ENCODE assay signal across 9 cellular contexts in the genomic region with DNA sequence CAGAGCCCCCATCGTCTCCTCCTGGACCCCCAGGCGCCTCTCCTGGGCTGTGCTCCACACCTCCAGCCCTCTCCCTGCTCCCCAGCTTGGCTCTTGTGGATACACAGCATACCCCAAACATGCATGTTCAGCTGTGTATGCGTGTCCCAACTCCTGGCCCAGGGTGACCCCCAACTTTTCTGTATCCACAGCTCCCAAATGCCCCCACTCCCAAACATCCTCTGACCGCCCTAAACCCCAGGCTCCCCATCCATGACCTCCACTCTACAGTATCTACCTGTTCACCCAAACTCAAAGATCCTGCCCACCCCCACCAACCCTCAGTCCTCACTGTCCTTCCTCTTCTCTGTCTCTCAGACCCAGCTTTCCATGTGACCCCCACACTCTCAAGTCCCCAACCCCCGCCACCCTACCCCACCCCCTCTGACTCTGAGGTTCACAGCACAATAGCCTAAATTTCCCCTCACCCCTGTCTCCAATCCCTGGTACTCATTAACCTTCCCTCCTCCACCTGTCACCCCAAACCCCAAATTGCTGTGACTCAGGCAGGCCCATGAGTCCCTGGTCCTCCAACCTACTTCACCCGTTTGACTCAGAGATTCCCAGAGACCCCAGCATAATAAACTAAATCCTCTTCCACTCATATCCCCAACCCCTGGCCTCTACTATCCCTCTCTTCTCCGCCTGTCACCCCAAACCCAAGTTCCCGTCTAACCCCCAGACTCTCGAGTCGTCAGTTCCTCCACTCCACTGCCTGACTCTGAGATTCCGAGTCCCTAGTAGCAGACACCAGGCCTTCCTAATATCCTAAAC. TPM values are rescaled to one million over a fixed set of nuclear protein-coding genes. Genes with fewer than 3 reads are reported as not detected.
DNase-seq lines count a peak whose midpoint lies in the region; ATAC-seq and TF ChIP-seq lines count a peak whose summit lies in the region.
"Had no signal": no experiment of that assay in that cellular context is flagged by ENCODE, and none has a peak within 500 bp of the region (broad histone marks: within the 10 kb centered on the region; RNA-seq: fewer than 3 reads in every experiment).

No MANE protein-coding gene starts in this region.

- peak overlapping the region; percentile 71 to 96 (median 86) for H3K4me3 ChIP-seq in upper lobe of left lung

- peak overlapping the region; percentile 98 to 100 (median 98) for H3K27ac ChIP-seq in upper lobe of left lung

- peaks cover 77% of the 10 kb centered on the region for H3K4me1 Mint-ChIP-seq in activated naive CD4-positive, alpha-beta T cell treated with anti-CD3 and anti-CD28 coated beads, Interleukin-2, amount 10 ng/mL, durations not matched to agents 7 days and 5 days
- H3K4me1 Mint-ChIP-seq in brain: peaks cover 64% of the 10 kb centered on the region
- H3K4me1 Mint-ChIP-seq in memory B cell: peaks cover 53% of the 10 kb centered on the region

- H3K4me1 ChIP-seq in upper lobe of left lung: peaks cover 52 to 71% (median 57%) of the 10 kb centered on the region in 4 donors

- no peak for TF ChIP-seq POLR2A in upper lobe of left lung (IDR thresholded peaks at IDR 0.05)

- peaks cover 48% of the 10 kb centered on the region for H3K36me3 Mint-ChIP-seq in activated naive CD4-positive, alpha-beta T cell treated with anti-CD3 and anti-CD28 coated beads, Interleukin-2, amount 10 ng/mL, durations not matched to agents 7 days and 5 days
- H3K36me3 Mint-ChIP-seq in brain (peaks cover 24% of the 10 kb centered on the region), memory B cell (peaks cover 18% of the 10 kb centered on the region)

- peak overlapping the region; percentile 96 for H3K4me3 Mint-ChIP-seq in activated naive CD4-positive, alpha-beta T cell treated with anti-CD3 and anti-CD28 coated beads, Interleukin-2, amount 10 ng/mL, durations not matched to agents 7 days and 5 days
- peak overlapping the region; percentile 89 to 97 (median 97) for H3K4me3 Mint-ChIP-seq in brain
- H3K4me3 Mint-ChIP-seq in memory B cell: peak overlapping the region; percentile 99

- no peaks in the 10 kb centered on the region for H3K9me3 ChIP-seq in upper lobe of left lung

- no peak for TF ChIP-seq CTCF in brain (conservative IDR thresholded peaks at IDR 0.05)
- TF ChIP-seq CTCF in upper lobe of left lung (IDR thresholded peaks at IDR 0.05): no peak

- TF ChIP-seq EP300 in upper lobe of left lung (IDR thresholded peaks at IDR 0.05): no peak

- peaks cover 0 to 4% (median 0%) of the 10 kb centered on the region in 4 donors for H3K27me3 ChIP-seq in upper lobe of left lung

- no peak for DNase-seq in activated naive CD4-positive, alpha-beta T cell treated with anti-CD3 and anti-CD28 coated beads, Interleukin-2, amount 10 ng/mL, durations not matched to agents 7 days and 5 days
- DNase-seq in activated naive CD4-positive, alpha-beta T cell (lab: John Stamatoyannopoulos, UW): no peak
- DNase-seq in memory B cell (ENCODE audit: low spot score in 2 of 2) (peak in 1 of 2 donors; percentile 12), upper lobe of left lung (no peak), SHP77 treated with DMSO at 0.1 percent for 48 hours (lab: John Stamatoyannopoulos, UW) (no peak), NCI-H2227 treated with DMSO at 0.1 percent for 48 hours (lab: John Stamatoyannopoulos, UW) (no peak)
- DNase-seq: NK-92 treated with Interleukin-12 subunit alpha and Interleukin-12 subunit beta, amount 100 ng/mL, for 24 hours had no signal

- ATAC-seq in memory B cell (ENCODE audit: low read depth) (no peak), upper lobe of left lung (ENCODE audit: low FRiP score in 2 of 2) (no peak), HG02642 (IDR thresholded peaks at IDR 0.05; ENCODE audit: poor library complexity, unreplicated experiment) (no peak)

- CTCF ChIA-PET in activated naive CD4-positive, alpha-beta T cell treated with anti-CD3 and anti-CD28 coated beads, Interleukin-2, amount 10 ng/mL, durations not matched to agents 7 days and 5 days (lab: Charles Lee): interaction anchor here (0.9 to 1.6 kb wide), 2 partner anchors 37 to 43 kb away, joined by 3 to 4 read pairs; partner anchors contain the start of gene ZBTB45

- H3K36me3 ChIP-seq in upper lobe of left lung: peaks cover 9 to 29% (median 22%) of the 10 kb centered on the region in 4 donors

- H3K9me3 Mint-ChIP-seq in activated naive CD4-positive, alpha-beta T cell treated with anti-CD3 and anti-CD28 coated beads, Interleukin-2, amount 10 ng/mL, durations not matched to agents 7 days and 5 days: no peaks in the 10 kb centered on the region
- H3K9me3 Mint-ChIP-seq in brain: peaks cover 0 to 5% (median 0%) of the 10 kb centered on the region in 5 experiments
- no peaks in the 10 kb centered on the region for H3K9me3 Mint-ChIP-seq in memory B cell

- H3K27me3 Mint-ChIP-seq in activated naive CD4-positive, alpha-beta T cell treated with anti-CD3 and anti-CD28 coated beads, Interleukin-2, amount 10 ng/mL, durations not matched to agents 7 days and 5 days: no peaks in the 10 kb centered on the region
- peaks cover 18% of the 10 kb centered on the region for H3K27me3 Mint-ChIP-seq in brain
- no peaks in the 10 kb centered on the region for H3K27me3 Mint-ChIP-seq in memory B cell

- 26 to 31% methylated on average over 11 of the region's 11 CpGs for WGBS in upper lobe of left lung, 2 donors

- peak overlapping the region; percentile 96 for H3K27ac Mint-ChIP-seq in activated naive CD4-positive, alpha-beta T cell treated with anti-CD3 and anti-CD28 coated beads, Interleukin-2, amount 10 ng/mL, durations not matched to agents 7 days and 5 days
- H3K27ac Mint-ChIP-seq in brain: peak overlapping the region; percentile 94 to 100 (median 97)
- peak overlapping the region; percentile 99 for H3K27ac Mint-ChIP-seq in memory B cell

RNA-seq across cellular contexts. Expression of gene UBE2M, which starts 1.0 kb away (rescaled TPM):
- 192 TPM for polyA plus RNA-seq in brain (ENCODE audit: insufficient read depth, low read depth, low replicate concordance)
- total RNA-seq in upper lobe of left lung: 10 to 100 TPM; 33.0 to 53.9 (median 41.6) TPM

RNA-seq across cellular contexts. Expression of gene CHMP2A, which starts 2.6 kb away (rescaled TPM):
- polyA plus RNA-seq in brain (ENCODE audit: insufficient read depth, low read depth, low replicate concordance): 216 TPM
- 100 to 1,000 TPM in 5 of 6 donors, 10 to 100 TPM in 1; 75.4 to 162 (median 123) TPM for total RNA-seq in upper lobe of left lung

RNA-seq across cellular contexts. Expression of gene TRIM28, which starts 13.6 kb away (rescaled TPM):
- 698 TPM for polyA plus RNA-seq in brain (ENCODE audit: insufficient read depth, low read depth, low replicate concordance)
- 100 to 1,000 TPM; 197 to 283 (median 213) TPM for total RNA-seq in upper lobe of left lung

RNA-seq across cellular contexts. Expression of gene MZF1, which starts 15.7 kb away (rescaled TPM):
- polyA plus RNA-seq in brain (ENCODE audit: insufficient read depth, low read depth, low replicate concordance): 14.9 TPM
- total RNA-seq in upper lobe of left lung: 100 to 1,000 TPM in 1 of 6 donors, 10 to 100 TPM in 5; 34.8 to 162 (median 45.5) TPM

RNA-seq across cellular contexts. Expression of gene ZBTB45, which starts 37.8 kb away (rescaled TPM):
- 16.1 TPM for polyA plus RNA-seq in brain (ENCODE audit: insufficient read depth, low read depth, low replicate concordance)
- 10 to 100 TPM; 11.9 to 19.7 (median 15.0) TPM for total RNA-seq in upper lobe of left lung
